36 cellular contexts compared by ENCODE assay signal in the genomic region with DNA sequence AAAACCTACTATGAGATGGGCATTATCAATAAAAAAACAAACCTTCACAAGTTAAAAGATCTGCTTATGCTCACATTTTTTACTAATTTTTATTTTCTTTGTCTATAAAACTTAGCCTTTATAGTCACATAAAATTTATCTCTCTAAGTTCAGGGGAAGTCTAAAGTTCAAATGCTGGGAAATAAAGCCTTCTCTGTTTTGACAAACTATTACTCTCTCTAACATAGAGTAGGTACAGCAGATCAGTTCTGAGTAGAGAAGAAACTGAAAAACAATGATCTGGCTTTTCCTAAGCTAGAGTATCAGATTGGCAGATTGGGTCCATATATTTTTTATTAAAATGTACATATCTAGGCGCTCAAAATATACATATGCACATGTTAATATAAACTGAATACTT. TPM values are rescaled to one million over a fixed set of nuclear protein-coding genes. Genes with fewer than 3 reads are reported as not detected.
"Had no signal": no experiment of that assay in that cellular context is flagged by ENCODE, and none has a peak within 500 bp of the region (broad histone marks: within the 10 kb centered on the region; RNA-seq: fewer than 3 reads in every experiment).

No MANE protein-coding gene starts in this region.

- H3K27ac ChIP-seq: brain microvascular endothelial cell, Peyer's patch, SJSA1 had no signal

- H3K9ac ChIP-seq: SK-N-SH had no signal

- H3K9me2 ChIP-seq: SK-N-SH had no signal

- H3K4me2 ChIP-seq: SK-N-SH had no signal

- H3K9me3 ChIP-seq: Peyer's patch, SJSA1, SK-N-SH had no signal

- H3K36me3 Mint-ChIP-seq: activated naive CD4-positive, alpha-beta T cell treated with anti-CD3 and anti-CD28 coated beads, Interleukin-2, amount 10 ng/mL, durations not matched to agents 7 days and 5 days; activated naive CD8-positive, alpha-beta T cell; WTC11 had no signal

- ATAC-seq: activated CD4-positive, alpha-beta T cell treated with anti-CD3 and anti-CD28 coated beads for 36 hours; activated CD4-positive, CD25-positive, alpha-beta regulatory T cell treated with anti-CD3 and anti-CD28 coated beads, Interleukin-2, amount 50 U/mL, for 24 hours; activated naive CD8-positive, alpha-beta T cell treated with anti-CD3 and anti-CD28 coated beads, Interleukin-2, amount 50 U/mL, for 24 hours; activated T-cell treated with anti-CD3 and anti-CD28 coated beads, Interleukin-2, amount 50 U/mL, for 4 hours; PC-3; WTC11 had no signal

- H3K4me3 ChIP-seq: Peyer's patch, SJSA1 had no signal

- H3K27me3 Mint-ChIP-seq: activated naive CD8-positive, alpha-beta T cell; activated naive CD8-positive, alpha-beta T cell treated with anti-CD3 and anti-CD28 coated beads, Interleukin-2, amount 50 U/mL, for 24 hours had no signal

- H3K27ac Mint-ChIP-seq: activated CD4-positive, alpha-beta T cell treated with anti-CD3 and anti-CD28 coated beads for 36 hours; activated CD4-positive, alpha-beta T cell treated with anti-CD3 and anti-CD28 coated beads, Interleukin-2, amount 10 ng/mL, durations not matched to agents 7 days and 5 days; activated naive CD4-positive, alpha-beta T cell treated with anti-CD3 and anti-CD28 coated beads, Interleukin-2, amount 10 ng/mL, durations not matched to agents 7 days and 5 days; activated naive CD8-positive, alpha-beta T cell; activated naive CD8-positive, alpha-beta T cell treated with anti-CD3 and anti-CD28 coated beads, Interleukin-2, amount 50 U/mL, for 24 hours; T-helper 1 cell treated with Interleukin-12 subunit alpha and Interleukin-12 subunit beta and Interleukin-4 antibody, amounts not matched to agents 30 μg/mL and 1 μg/mL, for 36 hours; T-helper 2 cell treated with Interferon-gamma antibody and Interleukin-4, amounts not matched to agents 5 μg/mL and 100 μg/mL, for 36 hours; WTC11 had no signal

- H3K4me1 ChIP-seq: Peyer's patch, SJSA1 had no signal

- H3K36me3 ChIP-seq: brain microvascular endothelial cell, Peyer's patch, SJSA1 had no signal

- DNase-seq: activated CD4-positive, alpha-beta T cell treated with anti-CD3 and anti-CD28 coated beads for 36 hours; activated CD4-positive, alpha-beta T cell treated with anti-CD3 and anti-CD28 coated beads, Interleukin-2, amount 10 ng/mL, durations not matched to agents 7 days and 5 days; activated CD4-positive, alpha-beta T cell treated with anti-CD3 and anti-CD28 coated beads, Interleukin-2, amount 50 U/mL, for 48 hours; activated CD8-positive, alpha-beta memory T cell treated with anti-CD3 and anti-CD28 coated beads, Interleukin-2, amount 50 U/mL, for 4 hours; activated effector memory CD4-positive, alpha-beta T cell treated with Interleukin-2 at 50 U/mL for 16 hours; activated naive CD4-positive, alpha-beta T cell treated with anti-CD3 and anti-CD28 coated beads, Interleukin-2, amount 10 ng/mL, durations not matched to agents 7 days and 5 days; activated naive CD8-positive, alpha-beta T cell treated with anti-CD3 and anti-CD28 coated beads, Interleukin-2, amount 50 U/mL, for 24 hours; activated T-cell treated with anti-CD3 and anti-CD28 coated beads for 4 hours; activated T-cell treated with anti-CD3 and anti-CD28 coated beads, Interleukin-2, amount 50 U/mL, for 4 hours; aorta; brain microvascular endothelial cell; central memory CD4-positive, alpha-beta T cell; KG1; NCI-H1048; NCI-H1105 treated with DMSO at 0.1 percent for 48 hours; NCI-H1436 treated with DMSO at 0.1 percent for 48 hours; NCI-H1694 treated with DMSO at 0.1 percent for 48 hours; NCI-H2029; NCI-H345; NCI-H524 treated with DMSO at 0.1 percent for 48 hours; NCI-H748 treated with DMSO at 0.1 percent for 48 hours; NK-92 treated with Interleukin-12 subunit alpha and Interleukin-12 subunit beta, amount 100 ng/mL, for 24 hours; PC-3; Peyer's patch; RPMI8226; SHP77 treated with DMSO at 0.1 percent for 48 hours; SK-N-SH had no signal

- H3K9me3 Mint-ChIP-seq: activated naive CD4-positive, alpha-beta T cell treated with anti-CD3 and anti-CD28 coated beads, Interleukin-2, amount 10 ng/mL, durations not matched to agents 7 days and 5 days; activated naive CD8-positive, alpha-beta T cell treated with anti-CD3 and anti-CD28 coated beads, Interleukin-2, amount 50 U/mL, for 24 hours; activated T-cell treated with anti-CD3 and anti-CD28 coated beads, Interleukin-2, amount 50 U/mL, for 4 hours; T-helper 1 cell treated with Interleukin-12 subunit alpha and Interleukin-12 subunit beta and Interleukin-4 antibody, amounts not matched to agents 30 μg/mL and 1 μg/mL, for 36 hours; T-helper 2 cell treated with Interferon-gamma antibody and Interleukin-4, amounts not matched to agents 5 μg/mL and 100 μg/mL, for 36 hours; WTC11 had no signal

- H3K4me1 Mint-ChIP-seq: activated CD4-positive, alpha-beta T cell treated with anti-CD3 and anti-CD28 coated beads for 36 hours; activated CD4-positive, alpha-beta T cell treated with anti-CD3 and anti-CD28 coated beads, Interleukin-2, amount 10 ng/mL, durations not matched to agents 7 days and 5 days; activated naive CD4-positive, alpha-beta T cell treated with anti-CD3 and anti-CD28 coated beads, Interleukin-2, amount 10 ng/mL, durations not matched to agents 7 days and 5 days; activated naive CD8-positive, alpha-beta T cell treated with anti-CD3 and anti-CD28 coated beads, Interleukin-2, amount 50 U/mL, for 24 hours; WTC11 had no signal

- H3K4me3 Mint-ChIP-seq: activated CD4-positive, alpha-beta T cell treated with anti-CD3 and anti-CD28 coated beads for 36 hours; activated CD4-positive, alpha-beta T cell treated with anti-CD3 and anti-CD28 coated beads, Interleukin-2, amount 10 ng/mL, durations not matched to agents 7 days and 5 days; activated naive CD4-positive, alpha-beta T cell treated with anti-CD3 and anti-CD28 coated beads, Interleukin-2, amount 10 ng/mL, durations not matched to agents 7 days and 5 days; activated naive CD8-positive, alpha-beta T cell; activated naive CD8-positive, alpha-beta T cell treated with anti-CD3 and anti-CD28 coated beads, Interleukin-2, amount 50 U/mL, for 24 hours; activated T-cell treated with anti-CD3 and anti-CD28 coated beads, Interleukin-2, amount 50 U/mL, for 4 hours; T-helper 1 cell treated with Interleukin-12 subunit alpha and Interleukin-12 subunit beta and Interleukin-4 antibody, amounts not matched to agents 30 μg/mL and 1 μg/mL, for 36 hours; T-helper 2 cell treated with Interferon-gamma antibody and Interleukin-4, amounts not matched to agents 5 μg/mL and 100 μg/mL, for 36 hours; WTC11 had no signal

- H3K27me3 ChIP-seq: brain microvascular endothelial cell, Peyer's patch, SJSA1 had no signal

RNA-seq across cellular contexts. Expression of a gene that starts 31.2 kb away (rescaled TPM):
- total RNA-seq: activated CD4-positive, alpha-beta T cell treated with anti-CD3 and anti-CD28 coated beads, Interleukin-2, amount 10 ng/mL, durations not matched to agents 7 days and 5 days; aorta; LHCN-M2; M059J; NCI-H460; PC-3; Peyer's patch; SJSA1; WTC11 had no signal
- polyA plus RNA-seq: SK-N-SH had no signal
